28 cellular contexts compared by ENCODE assay signal in the genomic region with DNA sequence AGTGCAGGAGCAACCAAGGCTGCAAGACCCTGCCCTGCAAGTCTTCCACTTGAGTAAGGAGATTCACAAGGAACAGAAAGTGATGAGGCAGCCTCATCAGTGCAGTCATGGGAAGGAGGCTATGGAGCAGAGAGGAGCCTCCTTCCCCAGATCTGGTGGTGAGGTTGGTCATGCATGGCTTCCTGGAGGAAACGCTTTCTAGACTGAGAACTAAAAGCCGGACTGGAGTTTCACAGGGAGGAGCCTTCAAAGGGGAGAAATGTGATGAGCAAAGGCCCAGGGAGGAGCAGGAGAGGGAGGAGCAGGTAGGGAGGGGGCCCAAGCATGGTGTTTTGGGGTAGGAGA.
DNase-seq lines count a peak whose midpoint lies in the region; ATAC-seq, FAIRE-seq and TF ChIP-seq lines count a peak whose summit lies in the region.
"Had no signal": no experiment of that assay in that cellular context is flagged by ENCODE, and none has a peak within 500 bp of the region (broad histone marks: within the 10 kb centered on the region; RNA-seq: fewer than 3 reads in every experiment).

No MANE protein-coding gene starts in this region.

- FAIRE-seq in RCC 7860 (lab: Jason Lieb, UNC): no peak
- FAIRE-seq: GM18507, pancreas, TTC549 had no signal

- no peak for TF ChIP-seq RAD21 in neural cell (conservative IDR thresholded peaks at IDR 0.05)

- no peak overlapping the region for H3K27ac ChIP-seq in neural cell (ENCODE audit: low read length)
- H3K27ac ChIP-seq: C4-2B, HL-60, KMS-11, pancreas, SK-N-MC, suprapubic skin had no signal

- no peak overlapping the region for H3K4me2 ChIP-seq in neural cell (ENCODE audit: low read length)
- H3K4me2 ChIP-seq: KMS-11 had no signal

- no peaks in the 10 kb centered on the region for H3K9me3 ChIP-seq in neural cell (ENCODE audit: low read length)
- H3K9me3 ChIP-seq: Caco-2, MG63, pancreas, suprapubic skin had no signal

- no peaks in the 10 kb centered on the region for H3K9me2 ChIP-seq in neural cell (ENCODE audit: insufficient read depth, low read length)

- no peak for TF ChIP-seq CTCF in neural cell (IDR thresholded peaks at IDR 0.05; ENCODE audit: poor library complexity, severe bottlenecking)

- no peak overlapping the region for H3K9ac ChIP-seq in neural cell (ENCODE audit: low read length)
- H3K9ac ChIP-seq: KMS-11 had no signal

- no peaks in the 10 kb centered on the region for H3K27me3 ChIP-seq in neural cell (ENCODE audit: insufficient read depth, low read depth, low read length)
- H3K27me3 ChIP-seq: MG63, pancreas, suprapubic skin had no signal

- H3K4me3 ChIP-seq in neural cell (ENCODE audit: low read length): peak overlapping the region; percentile 2
- H3K4me3 ChIP-seq: MG63, pancreas, SK-N-MC, suprapubic skin had no signal

- H3K36me3 ChIP-seq in neural cell (ENCODE audit: insufficient read depth, low read length): peaks cover 2% of the 10 kb centered on the region
- H3K36me3 ChIP-seq: MG63, pancreas had no signal

- no peaks in the 10 kb centered on the region for H4K20me1 ChIP-seq in neural cell (ENCODE audit: insufficient read depth)

- TF ChIP-seq EP300 in neural cell (conservative IDR thresholded peaks at IDR 0.05; ENCODE audit: poor library complexity, severe bottlenecking): no peak

- ATAC-seq in GM18861 (IDR thresholded peaks at IDR 0.05; ENCODE audit: unreplicated experiment): no peak
- ATAC-seq: activated CD8-positive, alpha-beta memory T cell treated with anti-CD3 and anti-CD28 coated beads, Interleukin-2, amount 10 ng/mL, durations not matched to agents 7 days and 5 days; naive thymus-derived CD8-positive, alpha-beta T cell had no signal

- DNase-seq in GDM1 (lab: John Stamatoyannopoulos, UW) (peak; percentile 48), RCC 7860 (ENCODE audit: low spot score) (peak; percentile 6), glomerular visceral epithelial cell (ENCODE audit: extremely low spot score) (peak; percentile 25), RPMI8226 (no peak), NCI-H2196 treated with DMSO at 0.1 percent for 48 hours (lab: John Stamatoyannopoulos, UW; ENCODE audit: unreplicated experiment) (no peak)
- no peak for DNase-seq in activated naive CD4-positive, alpha-beta T cell treated with anti-CD3 and anti-CD28 coated beads, Interleukin-2, amount 50 U/mL, for 16 hours
- DNase-seq: activated CD4-positive, alpha-beta T cell treated with anti-CD3 and anti-CD28 coated beads, Interleukin-2, amount 50 U/mL, for 4 hours; activated CD8-positive, alpha-beta memory T cell treated with anti-CD3 and anti-CD28 coated beads, Interleukin-2, amount 10 ng/mL, durations not matched to agents 7 days and 5 days; activated T-cell treated with anti-CD3 and anti-CD28 coated beads, Interleukin-2, amount 50 U/mL, for 48 hours; Caco-2; H9; MG63; naive thymus-derived CD8-positive, alpha-beta T cell; NCI-H1930; NCI-H2171 treated with DMSO at 0.1 percent for 48 hours; NCI-H510A treated with DMSO at 0.1 percent for 48 hours; pancreas; stimulated activated CD4-positive, alpha-beta T cell treated with anti-CD3 and anti-CD28 coated beads, Interleukin-1b, Interleukin-23, amount 100 ng/mL, for 48 hours; stimulated activated naive CD4-positive, alpha-beta T cell treated with Interleukin-2 at 50 U/mL for 16 hours had no signal

- no peaks in the 10 kb centered on the region for H3K79me2 ChIP-seq in neural cell (replicated peaks; ENCODE audit: insufficient read depth, low read length)

- no peak overlapping the region for H2AFZ ChIP-seq in neural cell (ENCODE audit: low read depth, low read length)

- no peaks in the 10 kb centered on the region for H3F3A ChIP-seq in neural cell (ENCODE audit: insufficient read depth, low read length, poor library complexity, severe bottlenecking)

TF ChIP-seq in neural cell, 6 proteins besides CTCF, POLR2A, EP300 and RAD21:
- TF ChIP-seq POLR2AphosphoS5 (IDR thresholded peaks at IDR 0.05): no peak
- no peak for TF ChIP-seq SMC3 (conservative IDR thresholded peaks at IDR 0.05; ENCODE audit: poor library complexity)
- TF ChIP-seq, protein P1, sequence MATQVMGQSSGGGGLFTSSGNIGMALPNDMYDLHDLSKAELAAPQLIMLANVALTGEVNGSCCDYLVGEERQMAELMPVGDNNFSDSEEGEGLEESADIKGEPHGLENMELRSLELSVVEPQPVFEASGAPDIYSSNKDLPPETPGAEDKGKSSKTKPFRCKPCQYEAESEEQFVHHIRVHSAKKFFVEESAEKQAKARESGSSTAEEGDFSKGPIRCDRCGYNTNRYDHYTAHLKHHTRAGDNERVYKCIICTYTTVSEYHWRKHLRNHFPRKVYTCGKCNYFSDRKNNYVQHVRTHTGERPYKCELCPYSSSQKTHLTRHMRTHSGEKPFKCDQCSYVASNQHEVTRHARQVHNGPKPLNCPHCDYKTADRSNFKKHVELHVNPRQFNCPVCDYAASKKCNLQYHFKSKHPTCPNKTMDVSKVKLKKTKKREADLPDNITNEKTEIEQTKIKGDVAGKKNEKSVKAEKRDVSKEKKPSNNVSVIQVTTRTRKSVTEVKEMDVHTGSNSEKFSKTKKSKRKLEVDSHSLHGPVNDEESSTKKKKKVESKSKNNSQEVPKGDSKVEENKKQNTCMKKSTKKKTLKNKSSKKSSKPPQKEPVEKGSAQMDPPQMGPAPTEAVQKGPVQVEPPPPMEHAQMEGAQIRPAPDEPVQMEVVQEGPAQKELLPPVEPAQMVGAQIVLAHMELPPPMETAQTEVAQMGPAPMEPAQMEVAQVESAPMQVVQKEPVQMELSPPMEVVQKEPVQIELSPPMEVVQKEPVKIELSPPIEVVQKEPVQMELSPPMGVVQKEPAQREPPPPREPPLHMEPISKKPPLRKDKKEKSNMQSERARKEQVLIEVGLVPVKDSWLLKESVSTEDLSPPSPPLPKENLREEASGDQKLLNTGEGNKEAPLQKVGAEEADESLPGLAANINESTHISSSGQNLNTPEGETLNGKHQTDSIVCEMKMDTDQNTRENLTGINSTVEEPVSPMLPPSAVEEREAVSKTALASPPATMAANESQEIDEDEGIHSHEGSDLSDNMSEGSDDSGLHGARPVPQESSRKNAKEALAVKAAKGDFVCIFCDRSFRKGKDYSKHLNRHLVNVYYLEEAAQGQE (IDR thresholded peaks at IDR 0.05; ENCODE audit: borderline replicate concordance): no peak
- TF ChIP-seq EZH2 (IDR thresholded peaks at IDR 0.05; ENCODE audit: borderline replicate concordance, insufficient read depth, low read length, poor library complexity, severe bottlenecking): no peak
- no peak for TF ChIP-seq MXI1 (conservative IDR thresholded peaks at IDR 0.05; ENCODE audit: poor library complexity, severe bottlenecking)
- TF ChIP-seq TAF1 (IDR thresholded peaks at IDR 0.05; ENCODE audit: low read depth): no peak

Comparison
In these comparisons a context has a peak if more than half of its experiments do, and no peak if none do; other contexts are left out.
1. DNase-seq: peak in GDM1 (single experiment), RCC 7860 (single experiment) and glomerular visceral epithelial cell (single experiment); none in RPMI8226 (single experiment), activated naive CD4-positive, alpha-beta T cell treated with anti-CD3 and anti-CD28 coated beads, Interleukin-2, amount 50 U/mL, for 16 hours (single experiment) and NCI-H2196 treated with DMSO at 0.1 percent for 48 hours (single experiment).